In the genomic region with DNA sequence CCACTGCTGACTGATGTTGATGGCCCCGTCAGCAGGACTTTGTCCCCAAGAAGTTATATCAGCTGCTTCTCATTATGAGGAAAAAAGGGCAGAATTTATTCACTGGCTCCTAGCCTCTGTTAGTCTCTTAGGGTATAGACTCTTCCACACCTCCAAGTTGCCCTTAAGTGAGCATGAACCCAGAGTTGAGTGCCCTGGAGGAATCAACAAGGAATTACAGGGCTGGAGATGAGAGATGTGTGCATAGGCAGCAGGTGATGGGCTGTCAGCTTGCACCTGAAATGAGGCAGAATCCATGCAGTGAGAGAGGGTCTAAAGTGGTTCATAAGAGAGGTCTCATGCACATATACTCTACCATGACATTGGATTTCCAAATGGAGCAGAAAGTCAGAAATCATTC, we compare ENCODE assay signal across 22 cellular contexts.
"Had no signal": no experiment of that assay in that cellular context is flagged by ENCODE, and none has a peak within 500 bp of the region (broad histone marks: within the 10 kb centered on the region; RNA-seq: fewer than 3 reads in every experiment).

No MANE protein-coding gene starts in this region.

- H3K27ac ChIP-seq: prostate gland, right atrium auricular region, testis, tibial artery, uterus had no signal

- FAIRE-seq: frontal cortex, keratinocyte had no signal

- ATAC-seq: effector memory CD8-positive, alpha-beta T cell; left lobe of liver; naive thymus-derived CD4-positive, alpha-beta T cell; sciatic nerve; stimulated activated memory B cell treated with anti-CD40 and anti-IgM and Interleukin-4, amounts not matched to agents 10 μg/mL and 1 μg/mL and 100 μg/mL, for 72 hours; stimulated activated naive CD8-positive, alpha-beta T cell treated with anti-CD3 and anti-CD28 coated beads, Interleukin-15, Interleukin-2, amounts not matched to agents 100 U/mL and 50 U/mL, for 24 hours had no signal

- H3K36me3 Mint-ChIP-seq: mesothelial cell of epicardium; naive thymus-derived CD4-positive, alpha-beta T cell; stimulated activated memory B cell treated with anti-CD40 and anti-IgM and Interleukin-4, amounts not matched to agents 10 μg/mL and 1 μg/mL and 100 μg/mL, for 72 hours; type B pancreatic cell had no signal

- H3K9me3 Mint-ChIP-seq: effector memory CD8-positive, alpha-beta T cell; naive thymus-derived CD4-positive, alpha-beta T cell; nephron; stimulated activated memory B cell treated with anti-CD40 and anti-IgM and Interleukin-4, amounts not matched to agents 10 μg/mL and 1 μg/mL and 100 μg/mL, for 72 hours; type B pancreatic cell had no signal

- H3K4me1 Mint-ChIP-seq: mesothelial cell of epicardium; naive thymus-derived CD4-positive, alpha-beta T cell; nephron; stimulated activated memory B cell treated with anti-CD40 and anti-IgM and Interleukin-4, amounts not matched to agents 10 μg/mL and 1 μg/mL and 100 μg/mL, for 72 hours had no signal

- H3K36me3 ChIP-seq: prostate gland, right atrium auricular region, tibial artery, uterus had no signal

- H3K9me3 ChIP-seq: prostate gland, right atrium auricular region, testis, tibial artery, uterus had no signal

- H3K4me3 ChIP-seq: prostate gland, right atrium auricular region, testis, tibial artery, uterus had no signal

- H3K4me1 ChIP-seq: prostate gland, right atrium auricular region, testis, tibial artery, uterus had no signal

- H3K27ac Mint-ChIP-seq: effector memory CD8-positive, alpha-beta T cell; mesothelial cell of epicardium; naive thymus-derived CD4-positive, alpha-beta T cell; nephron; stimulated activated memory B cell treated with anti-CD40 and anti-IgM and Interleukin-4, amounts not matched to agents 10 μg/mL and 1 μg/mL and 100 μg/mL, for 72 hours; type B pancreatic cell had no signal

- H3K27me3 ChIP-seq: right atrium auricular region, testis, uterus had no signal

- H3K4me3 Mint-ChIP-seq: effector memory CD8-positive, alpha-beta T cell; mesothelial cell of epicardium; naive thymus-derived CD4-positive, alpha-beta T cell; nephron; stimulated activated memory B cell treated with anti-CD40 and anti-IgM and Interleukin-4, amounts not matched to agents 10 μg/mL and 1 μg/mL and 100 μg/mL, for 72 hours; type B pancreatic cell had no signal

- DNase-seq: cortex of kidney; effector memory CD8-positive, alpha-beta T cell; mesenchymal stem cell; naive thymus-derived CD4-positive, alpha-beta T cell; nucleus accumbens; stimulated activated CD4-positive, alpha-beta T cell treated with anti-CD3 and anti-CD28 coated beads, Interleukin-2, amount 100 ng/mL, for 24 hours; stimulated activated CD4-positive, alpha-beta T cell treated with anti-CD3 and anti-CD28 coated beads, Interleukin-4, amount 100 ng/mL, for 24 hours; stimulated activated naive CD8-positive, alpha-beta T cell treated with anti-CD3 and anti-CD28 coated beads, Interleukin-15, Interleukin-2, amounts not matched to agents 100 U/mL and 50 U/mL, for 24 hours; substantia nigra; testis; tibial artery; uterus had no signal
